ENCODE assay signal across 29 cellular contexts in the genomic region with DNA sequence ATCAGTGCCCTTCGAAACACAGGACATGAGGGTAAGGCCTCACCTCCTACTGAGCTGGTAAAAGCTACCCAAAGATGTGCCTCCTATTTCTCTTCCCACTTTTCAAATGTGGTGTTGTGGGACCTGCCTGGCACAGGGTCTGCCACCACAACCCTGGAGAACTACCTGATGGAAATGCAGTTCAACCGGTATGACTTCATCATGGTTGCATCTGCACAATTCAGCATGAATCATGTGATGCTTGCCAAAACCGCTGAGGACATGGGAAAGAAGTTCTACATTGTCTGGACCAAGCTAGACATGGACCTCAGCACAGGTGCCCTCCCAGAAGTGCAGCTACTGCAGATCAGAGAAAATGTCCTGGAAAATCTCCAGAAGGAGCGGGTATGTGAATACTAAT. TPM values are rescaled to one million over a fixed set of nuclear protein-coding genes. Genes with fewer than 3 reads are reported as not detected.
DNase-seq lines count a peak whose midpoint lies in the region; ATAC-seq and TF ChIP-seq lines count a peak whose summit lies in the region.
"Had no signal": no experiment of that assay in that cellular context is flagged by ENCODE, and none has a peak within 500 bp of the region (broad histone marks: within the 10 kb centered on the region; RNA-seq: fewer than 3 reads in every experiment).

No MANE protein-coding gene starts in this region.

- no peak for TF ChIP-seq POLR2A in breast epithelium (IDR thresholded peaks at IDR 0.05)

- peak; percentile 49 for ATAC-seq in esophagus mucosa
- ATAC-seq in activated CD4-positive, CD25-positive, alpha-beta regulatory T cell treated with anti-CD3 and anti-CD28 coated beads, Interleukin-2, amount 50 U/mL, for 24 hours, result no peak

- H3K36me3 ChIP-seq in breast epithelium, result no peaks in the 10 kb centered on the region
- H3K36me3 ChIP-seq: BE2C had no signal

- H3K36me3 Mint-ChIP-seq in MCF 10A (ENCODE audit: insufficient read depth, unreplicated experiment), result no peaks in the 10 kb centered on the region
- H3K36me3 Mint-ChIP-seq in activated naive CD4-positive, alpha-beta T cell treated with anti-CD3 and anti-CD28 coated beads for 36 hours (ENCODE audit: low read depth), result no peaks in the 10 kb centered on the region
- H3K36me3 Mint-ChIP-seq: CD14-positive monocyte; CD8-positive, alpha-beta memory T cell had no signal

- H3K4me1 ChIP-seq in breast epithelium, result no peaks in the 10 kb centered on the region
- H3K4me1 ChIP-seq: BE2C had no signal

- TF ChIP-seq CTCF in MCF 10A (IDR thresholded peaks at IDR 0.05; ENCODE audit: unreplicated experiment), result no peak
- TF ChIP-seq CTCF in breast epithelium (IDR thresholded peaks at IDR 0.05), result no peak

- peak; percentile 3 for DNase-seq in MCF 10A (ENCODE audit: unreplicated experiment)
- no peak for DNase-seq in breast epithelium (ENCODE audit: low spot score in 2 of 2)
- peak; percentile 30 for DNase-seq in RPMI7951 (ENCODE audit: low read depth)
- no peak for DNase-seq in occipital lobe (lab: John Stamatoyannopoulos, UW)
- no peak for DNase-seq in stimulated activated CD4-positive, alpha-beta T cell treated with anti-CD3 and anti-CD28 coated beads, Interleukin-4, amount 100 ng/mL, for 4 hours
- no peak for DNase-seq in activated naive CD4-positive, alpha-beta T cell treated with anti-CD3 and anti-CD28 coated beads for 36 hours
- DNase-seq: 8988T; ACHN; BE2C; CD8-positive, alpha-beta memory T cell; DMS 273 treated with DMSO at 0.1 percent for 48 hours; DND-41; KG1; MV-4-11; NCI-H1105; NCI-H1436 treated with DMSO at 0.1 percent for 48 hours; NCI-H187 treated with DMSO at 0.1 percent for 48 hours; NCI-H2171 treated with DMSO at 0.1 percent for 48 hours; NCI-H446; NCI-H526; NCI-H82; NK-92 treated with Interleukin-12 subunit alpha and Interleukin-12 subunit beta, amount 100 ng/mL, for 24 hours; PC-9; RPMI8226; SHP77 had no signal

- H3K9me3 Mint-ChIP-seq in MCF 10A (ENCODE audit: unreplicated experiment), result no peaks in the 10 kb centered on the region
- H3K9me3 Mint-ChIP-seq in activated naive CD4-positive, alpha-beta T cell treated with anti-CD3 and anti-CD28 coated beads for 36 hours, result no peaks in the 10 kb centered on the region
- H3K9me3 Mint-ChIP-seq: CD8-positive, alpha-beta memory T cell had no signal

- H3K4me3 ChIP-seq in breast epithelium, result no peak overlapping the region
- H3K4me3 ChIP-seq: PC-9 had no signal

- H3K4me1 Mint-ChIP-seq in MCF 10A (ENCODE audit: insufficient read depth, unreplicated experiment), result no peaks in the 10 kb centered on the region
- peaks cover 25% of the 10 kb centered on the region for H3K4me1 Mint-ChIP-seq in activated naive CD4-positive, alpha-beta T cell treated with anti-CD3 and anti-CD28 coated beads for 36 hours (ENCODE audit: low read depth)

- no peak overlapping the region for H3K4me3 Mint-ChIP-seq in MCF 10A (ENCODE audit: unreplicated experiment)
- no peak overlapping the region for H3K4me3 Mint-ChIP-seq in activated naive CD4-positive, alpha-beta T cell treated with anti-CD3 and anti-CD28 coated beads for 36 hours
- H3K4me3 Mint-ChIP-seq: CD14-positive monocyte had no signal

- no peak overlapping the region for H3K27ac ChIP-seq in breast epithelium
- H3K27ac ChIP-seq: PC-9 had no signal

- H3K27ac Mint-ChIP-seq in MCF 10A (ENCODE audit: low read depth, unreplicated experiment), result no peak overlapping the region
- H3K27ac Mint-ChIP-seq in activated naive CD4-positive, alpha-beta T cell treated with anti-CD3 and anti-CD28 coated beads for 36 hours, result no peak overlapping the region
- H3K27ac Mint-ChIP-seq: CD14-positive monocyte had no signal

- POLR2A ChIA-PET in MCF 10A (lab: Yijun Ruan, JAX), result interaction anchor here (3.3 kb wide), 1 partner anchor 47 kb away, joined by 17 read pairs; no protein-coding TSS in a partner anchor

- intact Hi-C loops in MCF 10A (cut with micrococcal nuclease), result loop anchor here (10.0 kb wide), 1 partner anchor 317 kb away; no protein-coding TSS in a partner anchor
- intact Hi-C loops in breast epithelium (cut with DNase I; ENCODE audit: low total_unique reads), result no loop called here
- intact Hi-C loops in activated naive CD4-positive, alpha-beta T cell treated with anti-CD3 and anti-CD28 coated beads for 36 hours (cut with micrococcal nuclease), result no loop called here

- H3K27me3 Mint-ChIP-seq in MCF 10A (ENCODE audit: insufficient read depth, unreplicated experiment), result no peaks in the 10 kb centered on the region
- no peaks in the 10 kb centered on the region for H3K27me3 Mint-ChIP-seq in activated naive CD4-positive, alpha-beta T cell treated with anti-CD3 and anti-CD28 coated beads for 36 hours (ENCODE audit: low read depth)
- H3K27me3 Mint-ChIP-seq: CD8-positive, alpha-beta memory T cell had no signal

- no TSS peak for BruUV-seq in MCF 10A (replicated peaks; lab: Mats Ljungman, UMichigan)

- H3K27me3 ChIP-seq in breast epithelium, result no peaks in the 10 kb centered on the region

- no peaks in the 10 kb centered on the region for H3K9me3 ChIP-seq in breast epithelium
- H3K9me3 ChIP-seq: BE2C had no signal

- CTCF ChIA-PET in MCF 10A (lab: Yijun Ruan, JAX), result interaction anchor here (0.6 to 4.9 kb wide), 20 partner anchors 10 to 390 kb away, joined by 3 to 99 read pairs (median 12); partner anchors contain the start of genes RBM22 and SMIM3
- CTCF ChIA-PET in activated naive CD4-positive, alpha-beta T cell treated with anti-CD3 and anti-CD28 coated beads for 36 hours (lab: Charles Lee), result interaction anchor here (1.0 to 4.5 kb wide), 7 partner anchors 43 to 389 kb away, joined by 3 to 63 read pairs (median 20); partner anchors contain the start of gene RBM22

RNA-seq across cellular contexts. Expression of gene IRGM, which starts 1.9 kb away (rescaled TPM):
- total RNA-seq in MCF 10A (2022) (not detected in 2 replicates), breast epithelium (under 1 TPM; 0.66 to 0.80 (median 0.73) TPM), esophagus mucosa (not detected), occipital lobe (not detected)
- not detected in 2 replicates for total RNA-seq in RPMI7951 (2014; rRNA removed; shearing (Covaris generic))
- 1 to 10 TPM; 1.7 to 2.6 TPM for total RNA-seq in activated naive CD4-positive, alpha-beta T cell treated with anti-CD3 and anti-CD28 coated beads for 36 hours
- total RNA-seq: PC-9, SK-MEL-5 had no signal

RNA-seq across cellular contexts. Expression of gene ZNF300, which starts 56.5 kb away (rescaled TPM):
- total RNA-seq in MCF 10A (2022), result 14.6 and 15.4 TPM in 2 replicates
- 1 to 10 TPM; 4.6 to 8.8 (median 8.2) TPM for total RNA-seq in breast epithelium
- total RNA-seq in RPMI7951 (2014; rRNA removed; shearing (Covaris generic)), result 6.4 and 7.7 TPM in 2 replicates
- 3.5 TPM for total RNA-seq in esophagus mucosa
- 89.4 TPM for total RNA-seq in occipital lobe
- total RNA-seq in activated naive CD4-positive, alpha-beta T cell treated with anti-CD3 and anti-CD28 coated beads for 36 hours, result 1 to 10 TPM; 1.1 TPM

Comparison
In these comparisons a context has a peak if more than half of its experiments do, and no peak if none do; other contexts are left out.
1. DNase-seq: peak in MCF 10A (single experiment) and RPMI7951 (single experiment); none in breast epithelium (0 of 2), occipital lobe (single experiment), stimulated activated CD4-positive, alpha-beta T cell treated with anti-CD3 and anti-CD28 coated beads, Interleukin-4, amount 100 ng/mL, for 4 hours (0 of 2) and activated naive CD4-positive, alpha-beta T cell treated with anti-CD3 and anti-CD28 coated beads for 36 hours (single experiment).